ENCODE assay signal across 8 cellular contexts in the genomic region with DNA sequence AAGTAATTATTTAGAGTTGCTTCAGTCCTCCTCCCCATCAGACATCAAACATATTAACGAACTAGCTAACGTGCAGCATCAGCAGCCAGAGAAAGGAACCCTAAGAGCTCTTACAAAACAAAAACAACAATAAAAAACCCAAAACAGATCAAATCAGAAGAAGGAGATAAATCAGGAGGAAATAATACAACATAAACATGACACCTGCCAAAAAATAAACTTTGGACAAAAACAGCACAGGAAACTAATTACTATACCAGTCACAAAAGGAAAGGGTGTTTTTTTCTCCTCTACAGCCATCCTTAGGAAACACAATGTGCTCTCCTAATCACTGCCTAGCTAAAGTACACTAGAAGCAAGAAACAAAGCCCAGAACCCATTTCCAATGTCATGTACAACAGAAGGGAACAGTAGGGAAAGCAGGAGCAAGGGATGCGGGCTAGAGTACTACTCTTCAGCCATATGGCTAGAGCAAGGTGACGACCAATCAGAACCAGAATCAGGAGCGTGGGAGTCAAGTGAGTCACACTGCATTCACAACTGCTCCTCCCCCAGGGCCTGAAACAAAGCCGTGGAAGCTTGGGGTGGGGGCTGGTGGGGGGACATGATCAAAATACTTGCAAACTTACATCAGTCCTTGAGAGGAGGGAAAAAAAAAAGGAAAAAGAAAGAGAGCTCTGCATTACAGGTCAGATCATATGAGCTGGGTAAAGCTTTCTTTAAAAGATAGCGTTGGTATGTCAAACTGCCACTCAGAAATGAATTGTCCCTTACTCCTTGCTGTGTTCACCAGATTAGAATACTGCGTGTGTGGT.
DNase-seq lines count a peak whose midpoint lies in the region; ATAC-seq and TF ChIP-seq lines count a peak whose summit lies in the region.

No MANE protein-coding gene starts in this region.

- H3K27ac Mint-ChIP-seq in activated naive CD8-positive, alpha-beta T cell treated with anti-CD3 and anti-CD28 coated beads, Interleukin-2, amount 50 U/mL, for 24 hours = peak overlapping the region; percentile 3

- H3K27me3 Mint-ChIP-seq in activated naive CD8-positive, alpha-beta T cell treated with anti-CD3 and anti-CD28 coated beads, Interleukin-2, amount 50 U/mL, for 24 hours = no peaks in the 10 kb centered on the region

- H3K4me1 Mint-ChIP-seq in activated naive CD8-positive, alpha-beta T cell treated with anti-CD3 and anti-CD28 coated beads, Interleukin-2, amount 50 U/mL, for 24 hours = peaks cover 22% of the 10 kb centered on the region

- peak; percentile 63 for ATAC-seq in activated naive CD8-positive, alpha-beta T cell treated with anti-CD3 and anti-CD28 coated beads, Interleukin-2, amount 50 U/mL, for 24 hours
- ATAC-seq in GM21786 (IDR thresholded peaks at IDR 0.05; ENCODE audit: unreplicated experiment) (no peak), HG02678 (IDR thresholded peaks at IDR 0.05; ENCODE audit: unreplicated experiment) (no peak), HG02938 (IDR thresholded peaks at IDR 0.05; ENCODE audit: unreplicated experiment) (no peak)

- no peak overlapping the region for H3K4me3 ChIP-seq in AG04450 (ENCODE audit: low read depth, low read length)

- H3K4me3 Mint-ChIP-seq in activated naive CD8-positive, alpha-beta T cell treated with anti-CD3 and anti-CD28 coated beads, Interleukin-2, amount 50 U/mL, for 24 hours = no peak overlapping the region

- POLR2A ChIA-PET in AG04450 (lab: Yijun Ruan, JAX) = interaction anchor here (1.3 to 1.7 kb wide), 2 partner anchors 13 to 19 kb away, joined by 4 read pairs; no protein-coding TSS in a partner anchor

- CTCF ChIA-PET in AG04450 (lab: Charles Lee) = interaction anchor here (0.6 to 4.7 kb wide), 6 partner anchors 11 to 314 kb away, joined by 3 to 35 read pairs (median 4); no protein-coding TSS in a partner anchor

- no peak for TF ChIP-seq CTCF in AG04450 (IDR thresholded peaks at IDR 0.05; ENCODE audit: low read depth, low read length)

- H3K27ac ChIP-seq in AG04450 (ENCODE audit: low read depth, low read length) = peak overlapping the region; percentile 41

- no peaks in the 10 kb centered on the region for H3K9me3 Mint-ChIP-seq in activated naive CD8-positive, alpha-beta T cell treated with anti-CD3 and anti-CD28 coated beads, Interleukin-2, amount 50 U/mL, for 24 hours

- no peaks in the 10 kb centered on the region for H3K27me3 ChIP-seq in AG04450 (ENCODE audit: control insufficient read depth, insufficient read depth, low read length)

- DNase-seq in AG04450 (ENCODE audit: low read depth, low spot score) (peak; percentile 72), HT1080 (ENCODE audit: low read depth) (peak; percentile 80), iPS-NIHi11 (ENCODE audit: low spot score) (peak; percentile 81)
- peak; percentile 27 for DNase-seq in activated naive CD8-positive, alpha-beta T cell treated with anti-CD3 and anti-CD28 coated beads, Interleukin-2, amount 50 U/mL, for 24 hours
- peak; percentile 19 for DNase-seq in stimulated activated CD8-positive, alpha-beta memory T cell treated with anti-CD3 and anti-CD28 coated beads, Interleukin-4, amount 100 ng/mL, for 24 hours (ENCODE audit: low read depth)

- H3K9me3 ChIP-seq in AG04450 (ENCODE audit: control insufficient read depth, insufficient read depth, low read length) = no peaks in the 10 kb centered on the region

- peaks cover 5% of the 10 kb centered on the region for H3K36me3 Mint-ChIP-seq in activated naive CD8-positive, alpha-beta T cell treated with anti-CD3 and anti-CD28 coated beads, Interleukin-2, amount 50 U/mL, for 24 hours (ENCODE audit: low read depth)

Comparison
In these comparisons a context has a peak if more than half of its experiments do, and no peak if none do; other contexts are left out.
1. DNase-seq: peak in every context shown above with its lines; median percentile 81 in iPS-NIHi11; 80 in HT1080; 72 in AG04450; 27 in activated naive CD8-positive, alpha-beta T cell treated with anti-CD3 and anti-CD28 coated beads, Interleukin-2, amount 50 U/mL, for 24 hours; 19 in stimulated activated CD8-positive, alpha-beta memory T cell treated with anti-CD3 and anti-CD28 coated beads, Interleukin-4, amount 100 ng/mL, for 24 hours.